22 cellular contexts compared by ENCODE assay signal in genomic region chr2:70385966-70386595, GRCh38.
A peak's percentile ranks its signal among the peaks of the same experiment; 100 is the strongest.
DNase-seq lines count a peak whose midpoint lies in the region; ATAC-seq and TF ChIP-seq lines count a peak whose summit lies in the region.
"Had no signal": no experiment of that assay in that cellular context is flagged by ENCODE, and none has a peak within 500 bp of the region (broad histone marks: within the 10 kb centered on the region; RNA-seq: fewer than 3 reads in every experiment).

No MANE protein-coding gene starts in this region.

- CTCF ChIA-PET in activated CD8-positive, alpha-beta T cell treated with anti-CD3 and anti-CD28 coated beads for 36 hours (lab: Charles Lee), result interaction anchor here (0.9 kb wide), 1 partner anchor 9 kb away, joined by 3 read pairs; no protein-coding TSS in a partner anchor

- H3K36me3 Mint-ChIP-seq in activated CD8-positive, alpha-beta T cell treated with anti-CD3 and anti-CD28 coated beads for 36 hours (ENCODE audit: low read depth), result no peaks in the 10 kb centered on the region
- H3K36me3 Mint-ChIP-seq: activated naive CD4-positive, alpha-beta T cell treated with anti-CD3 and anti-CD28 coated beads, Interleukin-2, amount 50 U/mL, for 72 hours had no signal

- peaks cover 37% of the 10 kb centered on the region for H3K4me1 ChIP-seq in RWPE2 (ENCODE audit: insufficient read depth, poor library complexity, severe bottlenecking)
- H3K4me1 ChIP-seq: spleen had no signal

- intact Hi-C loops in activated CD8-positive, alpha-beta T cell treated with anti-CD3 and anti-CD28 coated beads for 36 hours (cut with micrococcal nuclease), result no loop called here

- no peak for TF ChIP-seq CTCF in RWPE2 (IDR thresholded peaks at IDR 0.05; ENCODE audit: poor library complexity, severe bottlenecking)
- TF ChIP-seq CTCF in fibroblast of the aortic adventitia (IDR thresholded peaks at IDR 0.05; ENCODE audit: insufficient read depth, low read length), result no peak
- no peak for TF ChIP-seq CTCF in activated CD8-positive, alpha-beta T cell treated with anti-CD3 and anti-CD28 coated beads for 36 hours (IDR thresholded peaks at IDR 0.05)

- peak overlapping the region; percentile 14 to 54 for H3K27ac Mint-ChIP-seq in stimulated activated naive CD8-positive, alpha-beta T cell treated with anti-CD3 and anti-CD28 coated beads, Interleukin-15, amount 100 ng/mL, for 72 hours
- no peak overlapping the region for H3K27ac Mint-ChIP-seq in activated CD8-positive, alpha-beta T cell treated with anti-CD3 and anti-CD28 coated beads for 36 hours
- H3K27ac Mint-ChIP-seq: activated naive CD4-positive, alpha-beta T cell treated with anti-CD3 and anti-CD28 coated beads, Interleukin-2, amount 50 U/mL, for 72 hours; activated T-helper 1 cell treated with anti-CD3 and anti-CD28 coated beads, Interleukin-12 subunit alpha, Interleukin-12 subunit beta, Interleukin-2, Interleukin-4 antibody, amounts not matched to agents 30 ng/mL and 10 ng/mL and 1 ng/mL, durations not matched to agents 14 hours and 24 hours and 36 hours; immature natural killer cell had no signal

- peaks cover 9% of the 10 kb centered on the region for H3K4me1 Mint-ChIP-seq in stimulated activated naive CD8-positive, alpha-beta T cell treated with anti-CD3 and anti-CD28 coated beads, Interleukin-15, amount 100 ng/mL, for 72 hours
- no peaks in the 10 kb centered on the region for H3K4me1 Mint-ChIP-seq in activated CD8-positive, alpha-beta T cell treated with anti-CD3 and anti-CD28 coated beads for 36 hours (ENCODE audit: low read depth)
- H3K4me1 Mint-ChIP-seq: immature natural killer cell had no signal

- no peaks in the 10 kb centered on the region for H3K36me3 ChIP-seq in RWPE2 (ENCODE audit: low read depth)
- H3K36me3 ChIP-seq: BLaER1 treated with 17β-estradiol and CSF1 and Interleukin-3, amounts not matched to agents 10 nM and 100 nM; spleen had no signal

- ATAC-seq in stimulated activated naive CD8-positive, alpha-beta T cell treated with anti-CD3 and anti-CD28 coated beads, Interleukin-15, amount 100 ng/mL, for 72 hours, result no peak
- no peak for ATAC-seq in stimulated activated naive CD8-positive, alpha-beta T cell treated with anti-CD3 and anti-CD28 coated beads, Interleukin-15, Interleukin-2, amounts not matched to agents 100 U/mL and 50 U/mL, for 24 hours
- no peak for ATAC-seq in RWPE2 (ENCODE audit: low read depth)
- ATAC-seq in HG02678 (IDR thresholded peaks at IDR 0.05; ENCODE audit: unreplicated experiment), result no peak
- no peak for ATAC-seq in activated CD8-positive, alpha-beta T cell treated with anti-CD3 and anti-CD28 coated beads for 36 hours
- ATAC-seq: activated naive CD4-positive, alpha-beta T cell treated with anti-CD3 and anti-CD28 coated beads, Interleukin-2, amount 50 U/mL, for 72 hours had no signal

- POLR2A ChIA-PET in activated CD8-positive, alpha-beta T cell treated with anti-CD3 and anti-CD28 coated beads for 36 hours (lab: Charles Lee), result interaction anchor here (0.7 kb wide), 1 partner anchor 373 kb away, joined by 3 read pairs; no protein-coding TSS in a partner anchor

- H3K4me3 ChIP-seq in RWPE2 (ENCODE audit: severe bottlenecking) (no peak overlapping the region), fibroblast of the aortic adventitia (ENCODE audit: low read depth, low read length) (no peak overlapping the region)
- H3K4me3 ChIP-seq: BLaER1 treated with 17β-estradiol and CSF1 and Interleukin-3, amounts not matched to agents 10 nM and 100 nM; lung; spleen had no signal

- peak overlapping the region; percentile 93 for H3K27ac ChIP-seq in RWPE2 (ENCODE audit: poor library complexity, severe bottlenecking)
- H3K27ac ChIP-seq: BLaER1 treated with 17β-estradiol and CSF1 and Interleukin-3, amounts not matched to agents 10 nM and 100 nM; spleen had no signal

- no peaks in the 10 kb centered on the region for H3K9me3 ChIP-seq in RWPE2 (ENCODE audit: severe bottlenecking)
- H3K9me3 ChIP-seq: spleen had no signal

- H3K4me3 Mint-ChIP-seq in stimulated activated naive CD8-positive, alpha-beta T cell treated with anti-CD3 and anti-CD28 coated beads, Interleukin-15, amount 100 ng/mL, for 72 hours, result no peak overlapping the region
- H3K4me3 Mint-ChIP-seq in activated CD8-positive, alpha-beta T cell treated with anti-CD3 and anti-CD28 coated beads for 36 hours, result no peak overlapping the region
- H3K4me3 Mint-ChIP-seq: activated T-helper 1 cell treated with anti-CD3 and anti-CD28 coated beads, Interleukin-12 subunit alpha, Interleukin-12 subunit beta, Interleukin-2, Interleukin-4 antibody, amounts not matched to agents 30 ng/mL and 10 ng/mL and 1 ng/mL, durations not matched to agents 14 hours and 24 hours and 36 hours; immature natural killer cell had no signal

- DNase-seq in stimulated activated naive CD8-positive, alpha-beta T cell treated with anti-CD3 and anti-CD28 coated beads, Interleukin-15, amount 100 ng/mL, for 72 hours, result no peak
- no peak for DNase-seq in stimulated activated naive CD8-positive, alpha-beta T cell treated with anti-CD3 and anti-CD28 coated beads, Interleukin-15, Interleukin-2, amounts not matched to agents 100 U/mL and 50 U/mL, for 24 hours
- DNase-seq in RWPE2 (ENCODE audit: low spot score) (no peak), fibroblast of the aortic adventitia (ENCODE audit: low read depth) (peak; percentile 2), GOT3 (lab: John Stamatoyannopoulos, UW) (no peak)
- no peak for DNase-seq in activated CD8-positive, alpha-beta T cell treated with anti-CD3 and anti-CD28 coated beads for 36 hours
- no peak for DNase-seq in stimulated activated CD4-positive, alpha-beta T cell treated with anti-CD3 and anti-CD28 coated beads, Interleukin-4, amount 100 ng/mL, for 1 hour
- DNase-seq: activated CD4-positive, CD25-positive, alpha-beta regulatory T cell treated with anti-CD3 and anti-CD28 coated beads, Interleukin-2, amount 50 U/mL, for 72 hours; Calu3; effector memory CD4-positive, alpha-beta T cell; immature natural killer cell; NCI-H1048; NCI-H2081; NCI-H446; nucleus accumbens; RPMI8226; spleen had no signal

- H3K9me3 Mint-ChIP-seq in stimulated activated naive CD8-positive, alpha-beta T cell treated with anti-CD3 and anti-CD28 coated beads, Interleukin-15, amount 100 ng/mL, for 72 hours, result no peaks in the 10 kb centered on the region
- no peaks in the 10 kb centered on the region for H3K9me3 Mint-ChIP-seq in activated CD8-positive, alpha-beta T cell treated with anti-CD3 and anti-CD28 coated beads for 36 hours
- H3K9me3 Mint-ChIP-seq: activated naive CD4-positive, alpha-beta T cell treated with anti-CD3 and anti-CD28 coated beads, Interleukin-2, amount 50 U/mL, for 72 hours; activated T-helper 1 cell treated with anti-CD3 and anti-CD28 coated beads, Interleukin-12 subunit alpha, Interleukin-12 subunit beta, Interleukin-2, Interleukin-4 antibody, amounts not matched to agents 30 ng/mL and 10 ng/mL and 1 ng/mL, durations not matched to agents 14 hours and 24 hours and 36 hours had no signal

- no peaks in the 10 kb centered on the region for H3K27me3 ChIP-seq in RWPE2 (ENCODE audit: insufficient read depth, poor library complexity, severe bottlenecking)
- H3K27me3 ChIP-seq: BLaER1 treated with 17β-estradiol and CSF1 and Interleukin-3, amounts not matched to agents 10 nM and 100 nM had no signal

- no peaks in the 10 kb centered on the region for H3K27me3 Mint-ChIP-seq in stimulated activated naive CD8-positive, alpha-beta T cell treated with anti-CD3 and anti-CD28 coated beads, Interleukin-15, amount 100 ng/mL, for 72 hours
- peaks cover 1% of the 10 kb centered on the region for H3K27me3 Mint-ChIP-seq in activated CD8-positive, alpha-beta T cell treated with anti-CD3 and anti-CD28 coated beads for 36 hours
